In the genomic region with DNA sequence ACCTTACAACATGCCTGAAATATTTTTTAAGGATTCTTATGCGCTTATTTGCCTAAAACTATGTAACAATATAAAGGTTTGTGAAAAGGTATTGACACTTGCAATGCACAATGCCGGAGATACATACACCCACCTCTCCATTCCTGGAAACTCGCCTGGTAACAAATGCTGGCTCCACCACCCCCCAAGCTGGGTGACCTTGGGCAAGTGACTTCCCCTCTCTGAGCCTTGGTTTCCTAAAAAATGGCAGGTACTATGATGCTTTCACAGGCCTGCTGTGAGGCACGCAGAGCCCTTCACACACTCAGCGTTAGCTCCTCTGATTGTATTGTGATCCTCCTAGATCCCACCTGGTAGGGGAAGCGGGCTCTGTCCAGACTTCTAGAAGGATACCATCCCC, we compare ENCODE assay signal across 20 cellular contexts. TPM values are rescaled to one million over a fixed set of nuclear protein-coding genes. Genes with fewer than 3 reads are reported as not detected.
"Had no signal": no experiment of that assay in that cellular context is flagged by ENCODE, and none has a peak within 500 bp of the region (broad histone marks: within the 10 kb centered on the region; RNA-seq: fewer than 3 reads in every experiment).

No MANE protein-coding gene starts in this region.

- H3K9me3 Mint-ChIP-seq: activated CD4-positive, alpha-beta T cell treated with anti-CD3 and anti-CD28 coated beads, Interleukin-2, amount 10 ng/mL, durations not matched to agents 24 days and 14 days; neural progenitor cell; stimulated activated memory B cell treated with anti-CD40 and anti-IgM and Interleukin-4, amounts not matched to agents 10 μg/mL and 1 μg/mL and 100 μg/mL, for 72 hours had no signal

- H3K4me2 ChIP-seq: neural progenitor cell had no signal

- H3K27ac ChIP-seq: adrenal gland, epithelial cell of prostate, foreskin keratinocyte, neural progenitor cell, ovary had no signal

- ATAC-seq: activated CD8-positive, alpha-beta T cell treated with anti-CD3 and anti-CD28 coated beads, Interleukin-2, amount 10 ng/mL, durations not matched to agents 7 days and 5 days; stimulated activated memory B cell treated with anti-CD40 and anti-IgM and Interleukin-4, amounts not matched to agents 10 μg/mL and 1 μg/mL and 100 μg/mL, for 72 hours had no signal

- H3K4me3 Mint-ChIP-seq: activated CD4-positive, alpha-beta T cell treated with anti-CD3 and anti-CD28 coated beads, Interleukin-2, amount 10 ng/mL, durations not matched to agents 24 days and 14 days; activated CD8-positive, alpha-beta T cell treated with anti-CD3 and anti-CD28 coated beads, Interleukin-2, amount 10 ng/mL, durations not matched to agents 7 days and 5 days; neural progenitor cell; stimulated activated memory B cell treated with anti-CD40 and anti-IgM and Interleukin-4, amounts not matched to agents 10 μg/mL and 1 μg/mL and 100 μg/mL, for 72 hours had no signal

- H3K4me1 ChIP-seq: foreskin keratinocyte had no signal

- H3K4me3 ChIP-seq: adrenal gland, neural progenitor cell, ovary had no signal

- H3K27ac Mint-ChIP-seq: activated CD4-positive, alpha-beta T cell treated with anti-CD3 and anti-CD28 coated beads, Interleukin-2, amount 10 ng/mL, durations not matched to agents 24 days and 14 days; activated CD8-positive, alpha-beta T cell treated with anti-CD3 and anti-CD28 coated beads, Interleukin-2, amount 10 ng/mL, durations not matched to agents 7 days and 5 days; neural progenitor cell; stimulated activated memory B cell treated with anti-CD40 and anti-IgM and Interleukin-4, amounts not matched to agents 10 μg/mL and 1 μg/mL and 100 μg/mL, for 72 hours had no signal

- DNase-seq: activated CD4-positive, alpha-beta T cell treated with anti-CD3 and anti-CD28 coated beads, Interleukin-2, amount 10 ng/mL, durations not matched to agents 24 days and 14 days; activated CD4-positive, CD25-positive, alpha-beta regulatory T cell; activated CD8-positive, alpha-beta T cell treated with anti-CD3 and anti-CD28 coated beads, Interleukin-2, amount 10 ng/mL, durations not matched to agents 7 days and 5 days; activated effector memory CD4-positive, alpha-beta T cell treated with anti-CD3 and anti-CD28 coated beads, Interleukin-2, amount 50 U/mL, for 16 hours; activated naive CD4-positive, alpha-beta T cell treated with anti-CD3 and anti-CD28 coated beads, Interleukin-2, amount 50 U/mL, for 16 hours; activated T-cell treated with anti-CD3 and anti-CD28 coated beads, Interleukin-2, amount 50 U/mL, for 48 hours; adrenal gland; dermis blood vessel endothelial cell; foreskin keratinocyte; ovary; stimulated activated CD4-positive, alpha-beta T cell treated with anti-CD3 and anti-CD28 coated beads, Interleukin-4, amount 100 ng/mL, for 24 hours; T-helper 1 cell; T-helper 9 cell had no signal

- H3K27me3 ChIP-seq: adrenal gland, neural progenitor cell, ovary had no signal

- H3K9me3 ChIP-seq: adrenal gland, ovary had no signal

- H3K36me3 ChIP-seq: neural progenitor cell, ovary had no signal

- H3K4me1 Mint-ChIP-seq: activated CD4-positive, alpha-beta T cell treated with anti-CD3 and anti-CD28 coated beads, Interleukin-2, amount 10 ng/mL, durations not matched to agents 24 days and 14 days; stimulated activated memory B cell treated with anti-CD40 and anti-IgM and Interleukin-4, amounts not matched to agents 10 μg/mL and 1 μg/mL and 100 μg/mL, for 72 hours had no signal

- FAIRE-seq: bronchial epithelial cell, islet of Langerhans had no signal

RNA-seq across cellular contexts. Expression of gene GAL3ST1, which starts 2.3 kb away (rescaled TPM):
- total RNA-seq: activated CD4-positive, alpha-beta T cell treated with anti-CD3 and anti-CD28 coated beads, Interleukin-2, amount 10 ng/mL, durations not matched to agents 24 days and 14 days; activated CD8-positive, alpha-beta T cell treated with anti-CD3 and anti-CD28 coated beads, Interleukin-2, amount 10 ng/mL, durations not matched to agents 7 days and 5 days; foreskin keratinocyte; pulmonary artery endothelial cell had no signal
- polyA plus RNA-seq: foreskin keratinocyte had no signal

RNA-seq across cellular contexts. Expression of gene SEC14L6, which starts 25.7 kb away (rescaled TPM):
- total RNA-seq: activated CD4-positive, alpha-beta T cell treated with anti-CD3 and anti-CD28 coated beads, Interleukin-2, amount 10 ng/mL, durations not matched to agents 24 days and 14 days; activated CD8-positive, alpha-beta T cell treated with anti-CD3 and anti-CD28 coated beads, Interleukin-2, amount 10 ng/mL, durations not matched to agents 7 days and 5 days; bronchial epithelial cell; lung microvascular endothelial cell; pulmonary artery endothelial cell had no signal
